8 cellular contexts compared by ENCODE assay signal in the genomic region with DNA sequence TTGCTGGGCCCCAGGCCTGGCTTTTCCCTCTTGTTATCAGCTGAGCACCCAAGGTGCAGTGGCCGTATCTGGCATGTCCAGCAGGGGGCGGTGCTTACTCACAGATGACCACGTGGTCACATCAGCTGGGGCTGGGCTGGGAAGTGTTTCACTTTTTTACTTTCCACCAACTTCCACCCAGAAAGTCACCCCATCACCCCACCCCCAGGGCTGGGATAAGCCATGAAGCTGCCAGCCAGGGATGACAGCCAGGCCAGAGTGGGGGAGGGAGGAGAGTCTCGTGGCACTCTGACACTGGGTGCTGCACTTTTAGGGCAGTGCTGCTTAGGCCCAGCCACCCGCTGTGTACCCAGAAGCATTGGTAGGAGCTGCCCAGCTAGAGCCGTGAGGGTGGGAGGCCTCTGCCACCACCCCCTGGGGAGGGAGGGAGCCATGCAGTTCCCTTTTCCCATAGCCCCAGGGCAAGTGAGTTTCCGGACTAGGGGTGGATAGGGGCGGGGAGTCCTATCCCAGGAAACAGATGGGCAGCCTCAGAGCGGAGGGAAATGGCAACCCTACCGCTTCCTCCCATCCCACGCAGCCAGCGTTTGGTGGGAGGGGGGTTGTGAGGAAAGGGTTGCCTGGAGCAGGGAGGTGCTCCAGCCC.
A peak's percentile ranks its signal among the peaks of the same experiment; 100 is the strongest.
DNase-seq lines count a peak whose midpoint lies in the region; ATAC-seq and TF ChIP-seq lines count a peak whose summit lies in the region.

No MANE protein-coding gene starts in this region.

- intact Hi-C loops in head of caudate nucleus (cut with DNase I) (loop anchor here (2.0 kb wide), 1 partner anchor 175 kb away; no protein-coding TSS in a partner anchor), tibial artery (cut with DNase I; ENCODE audit: low total_unique reads) (loop anchor here (5.0 kb wide), 1 partner anchor 72 kb away; a partner anchor contains a TSS)

- H3K4me3 ChIP-seq in tibial artery, result peak overlapping the region; percentile 14 to 40

- peak; percentile 70 for ATAC-seq in GM21390 (IDR thresholded peaks at IDR 0.05; ENCODE audit: unreplicated experiment)

- no peaks in the 10 kb centered on the region for H3K9me3 ChIP-seq in tibial artery

- H3K4me1 ChIP-seq in tibial artery, result peaks cover 8 to 51% (median 41%) of the 10 kb centered on the region in 4 donors

- DNase-seq in Ammon's horn (ENCODE audit: low spot score), result peak; percentile 94
- DNase-seq in NAMALWA (ENCODE audit: low spot score), result peak; percentile 87
- peak; percentile 82 for DNase-seq in T follicular helper cell (ENCODE audit: low read depth)
- peak; percentile 77 for DNase-seq in activated naive CD8-positive, alpha-beta T cell treated with anti-CD3 and anti-CD28 coated beads, Interleukin-2, amount 50 U/mL, for 16 hours (ENCODE audit: low read depth, low spot score)
- DNase-seq in head of caudate nucleus, result peak; percentile 87 to 98 (median 93)
- peak; percentile 89 for DNase-seq in pons (ENCODE audit: low spot score)
- peak; percentile 97 for DNase-seq in tibial artery

- H3K27me3 ChIP-seq in tibial artery, result no peaks in the 10 kb centered on the region

- peak; percentile 82 to 99 for TF ChIP-seq CTCF in tibial artery (IDR thresholded peaks at IDR 0.05)

- H3K36me3 ChIP-seq in tibial artery, result no peaks in the 10 kb centered on the region

- H3K27ac ChIP-seq in tibial artery, result peak overlapping the region; percentile 78 to 84

Comparison
In these comparisons a context has a peak if more than half of its experiments do, and no peak if none do; other contexts are left out.
1. Peak in every context shown above with its lines: DNase-seq, ATAC-seq, H3K4me3 ChIP-seq and H3K27ac ChIP-seq.